1 cellular context compared by ENCODE assay signal in the genomic region with DNA sequence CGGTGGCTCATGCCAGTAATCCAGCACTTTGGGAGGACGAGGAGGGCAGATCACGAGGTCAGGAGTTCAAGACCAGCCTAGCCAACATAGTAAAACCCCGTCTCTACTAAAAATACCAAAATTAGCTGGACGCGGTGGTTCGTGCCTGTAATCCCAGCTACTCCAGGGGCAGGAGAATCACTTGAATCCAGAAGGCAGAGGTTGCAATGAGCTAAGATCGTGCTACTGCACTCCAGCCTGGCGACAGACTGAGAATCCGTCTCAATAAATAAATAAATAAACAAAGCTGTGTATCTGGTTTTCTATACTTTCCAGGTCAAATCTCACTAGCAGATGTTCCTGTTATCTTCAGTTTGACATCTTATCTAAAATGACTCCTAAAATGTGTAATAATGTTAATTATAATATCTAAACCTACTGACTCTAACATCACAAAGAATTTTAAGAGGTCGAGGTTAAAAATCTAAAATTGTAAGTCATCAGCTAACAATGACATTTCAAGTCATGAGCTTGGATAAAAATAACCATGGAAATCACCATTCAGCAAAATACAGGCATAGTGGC.
TF ChIP-seq lines count a peak whose summit lies in the region.

No MANE protein-coding gene starts in this region.

TF ChIP-seq in IMR-90, 13 proteins besides CTCF, POLR2A, EP300 and RAD21 (continued from another document):
- TF ChIP-seq, protein P1, sequence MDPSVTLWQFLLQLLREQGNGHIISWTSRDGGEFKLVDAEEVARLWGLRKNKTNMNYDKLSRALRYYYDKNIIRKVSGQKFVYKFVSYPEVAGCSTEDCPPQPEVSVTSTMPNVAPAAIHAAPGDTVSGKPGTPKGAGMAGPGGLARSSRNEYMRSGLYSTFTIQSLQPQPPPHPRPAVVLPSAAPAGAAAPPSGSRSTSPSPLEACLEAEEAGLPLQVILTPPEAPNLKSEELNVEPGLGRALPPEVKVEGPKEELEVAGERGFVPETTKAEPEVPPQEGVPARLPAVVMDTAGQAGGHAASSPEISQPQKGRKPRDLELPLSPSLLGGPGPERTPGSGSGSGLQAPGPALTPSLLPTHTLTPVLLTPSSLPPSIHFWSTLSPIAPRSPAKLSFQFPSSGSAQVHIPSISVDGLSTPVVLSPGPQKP (IDR thresholded peaks at IDR 0.05; ENCODE audit: borderline replicate concordance, low read depth, low read length) = no peak
- TF ChIP-seq RFX5 (IDR thresholded peaks at IDR 0.05; ENCODE audit: low read depth, low read length) (no peak), CHD1 (IDR thresholded peaks at IDR 0.05; ENCODE audit: low read depth, low read length) (no peak), MXI1 (IDR thresholded peaks at IDR 0.05; ENCODE audit: borderline replicate concordance, low read depth, low read length) (no peak), CEBPB (IDR thresholded peaks at IDR 0.05; ENCODE audit: low read depth, low read length) (no peak), RCOR1 (IDR thresholded peaks at IDR 0.05; ENCODE audit: insufficient replicate concordance, low read length) (no peak), SMC3 (IDR thresholded peaks at IDR 0.05; ENCODE audit: low read depth, low read length) (no peak)
